Comparison of ENCODE assay signal across 24 cellular contexts in the genomic region with DNA sequence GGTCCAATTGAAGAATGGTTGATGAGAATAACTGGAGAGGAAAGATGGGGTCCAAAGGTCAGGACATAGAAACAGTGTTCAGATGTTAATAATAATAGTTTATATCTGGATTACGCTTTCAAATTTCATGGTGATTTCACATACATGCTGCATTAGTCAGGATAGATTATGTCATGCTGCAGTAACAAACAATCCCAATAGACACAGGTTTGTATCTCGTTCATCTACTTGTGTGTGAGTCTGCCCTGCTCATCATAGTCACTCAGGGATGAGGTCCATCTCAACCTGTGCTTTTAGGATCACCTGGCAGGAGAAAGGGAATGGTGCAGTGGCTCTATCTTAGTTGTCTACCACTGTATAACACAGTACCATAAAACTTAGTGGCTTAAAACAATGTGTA. TPM values are rescaled to one million over a fixed set of nuclear protein-coding genes. Genes with fewer than 3 reads are reported as not detected.
DNase-seq lines count a peak whose midpoint lies in the region; ATAC-seq, FAIRE-seq and TF ChIP-seq lines count a peak whose summit lies in the region.
"Had no signal": no experiment of that assay in that cellular context is flagged by ENCODE, and none has a peak within 500 bp of the region (broad histone marks: within the 10 kb centered on the region; RNA-seq: fewer than 3 reads in every experiment).

No MANE protein-coding gene starts in this region.

- no peak overlapping the region for H4K91ac ChIP-seq in IMR-90 (ENCODE audit: insufficient read depth, low read depth, low read length)

- H2BK20ac ChIP-seq in IMR-90 (ENCODE audit: low read depth, low read length), result no peak overlapping the region

- 0 out of 2 replicates have a peak, but pooled peaks cover 1% of the 10 kb centered on the region for H3K4me1 ChIP-seq in IMR-90 (ENCODE audit: control insufficient read depth, insufficient read depth, low read length)
- H3K4me1 ChIP-seq: BE2C, BLaER1 had no signal

- H3K9ac ChIP-seq in IMR-90 (ENCODE audit: low read depth, low read length), result no peak overlapping the region
- H3K9ac ChIP-seq: BLaER1 had no signal

- no peak for TF ChIP-seq RAD21 in IMR-90 (IDR thresholded peaks at IDR 0.05; ENCODE audit: low read length)

- no peak overlapping the region for H2BK120ac ChIP-seq in IMR-90 (ENCODE audit: low read depth, low read length)

- dilution Hi-C loops in IMR-90 (cut with HindIII; ENCODE audit: low sequenced_read_pairs, unreplicated experiment), result no loop called here

- no peak for TF ChIP-seq POLR2A in IMR-90 (IDR thresholded peaks at IDR 0.05; ENCODE audit: low read depth, low read length)

- H2AK9ac ChIP-seq in IMR-90 (replicated peaks; ENCODE audit: low read depth, low read length, poor library complexity), result no peak overlapping the region

- no peak overlapping the region for H4K5ac ChIP-seq in IMR-90 (ENCODE audit: low read depth, low read length)

- no peak overlapping the region for H2BK15ac ChIP-seq in IMR-90 (ENCODE audit: low read depth, low read length)

- H3K56ac ChIP-seq in IMR-90 (ENCODE audit: extremely low read depth, insufficient read depth, low read length), result no peak overlapping the region

- no peak overlapping the region for H3K4ac ChIP-seq in IMR-90 (ENCODE audit: low read depth, low read length)

- H2AK5ac ChIP-seq in IMR-90 (ENCODE audit: low read depth, low read length), result peak overlapping the region; percentile 24; the same call in 1 of the 2 replicates

- H2AFZ ChIP-seq in IMR-90 (replicated peaks; ENCODE audit: low read length, poor library complexity), result no peak overlapping the region

- POLR2A ChIA-PET in IMR-90 (lab: Charles Lee; ENCODE audit: unreplicated experiment), result no interaction called here

- CTCF ChIA-PET in IMR-90 (lab: Yijun Ruan, JAX), result no interaction called here

- BruUV-seq in IMR-90 (replicated peaks; lab: Mats Ljungman, UMichigan), result no TSS peak

- no peaks in the 10 kb centered on the region for H4K20me1 ChIP-seq in IMR-90 (ENCODE audit: insufficient read depth, low read length)
- H4K20me1 ChIP-seq: BLaER1 had no signal

- DNase-seq in HTR-8/SVneo (ENCODE audit: insufficient read length, low spot score), result no peak
- no peak for DNase-seq in IMR-90
- no peak for DNase-seq in urothelium cell line (ENCODE audit: low spot score)
- DNase-seq in DMS153 (lab: John Stamatoyannopoulos, UW), result no peak
- DNase-seq: 8988T; ACHN; BE2C; C1 segment of cervical spinal cord; CD4-positive, alpha-beta memory T cell; CD4-positive, CD25-positive, alpha-beta regulatory T cell; CD8-positive, alpha-beta memory T cell; COR-L47; DMS 273 treated with DMSO at 0.1 percent for 48 hours; DMS79 treated with DMSO at 0.1 percent for 48 hours; GF-D8 had no signal

- H4K8ac ChIP-seq in IMR-90 (ENCODE audit: low read depth in 2 of 2, low read length in 2 of 2), result no peak overlapping the region

- FAIRE-seq in HTR-8/SVneo (lab: Jason Lieb, UNC) (peak; percentile 93), urothelium cell line (lab: Jason Lieb, UNC) (peak; percentile 80)
- FAIRE-seq: A204.1, G401.6, GM12891, GM18507 had no signal

- no peak overlapping the region for H3K23ac ChIP-seq in IMR-90 (ENCODE audit: low read depth, low read length)

- no peaks in the 10 kb centered on the region for H3K79me1 ChIP-seq in IMR-90 (ENCODE audit: low read depth in 1 of 2, low read length in 2 of 2)

- WGBS in IMR-90 (ENCODE audit: extremely low coverage in 2 of 2, insufficient read length in 1 of 2), 2 experiments, result no CpG with 5 or more reads among the region's 2 CpGs

- in situ Hi-C loops in IMR-90 (cut with MboI; ENCODE audit: low sequenced_read_pairs), result no loop called here

- no peak overlapping the region for H3K4me2 ChIP-seq in IMR-90 (ENCODE audit: low read depth, low read length)
- H3K4me2 ChIP-seq: BLaER1 had no signal

- H3K36me3 ChIP-seq in IMR-90 (ENCODE audit: control insufficient read depth, insufficient read depth, low read length), result no peaks in the 10 kb centered on the region
- H3K36me3 ChIP-seq: BE2C, BLaER1 had no signal

- H3K14ac ChIP-seq in IMR-90 (replicated peaks; ENCODE audit: low read depth, low read length), result no peak overlapping the region

- ATAC-seq in IMR-90 (ENCODE audit: low read depth) (no peak), HG03469 (IDR thresholded peaks at IDR 0.05; ENCODE audit: unreplicated experiment) (no peak)

- H3K9me1 ChIP-seq in IMR-90 (ENCODE audit: insufficient read depth, low read length), result peaks cover 8% of the 10 kb centered on the region; the same call in 1 of the 2 replicates

- no peak overlapping the region for H3K4me3 ChIP-seq in IMR-90 (ENCODE audit: insufficient read depth, low read depth, low read length)
- H3K4me3 ChIP-seq: BLaER1 had no signal

- H3K18ac ChIP-seq in IMR-90 (ENCODE audit: low read depth, low read length), result no peak overlapping the region

- no peaks in the 10 kb centered on the region for H3K27me3 ChIP-seq in IMR-90 (ENCODE audit: control insufficient read depth, insufficient read depth, low read length)
- H3K27me3 ChIP-seq: BE2C, BLaER1 had no signal

- intact Hi-C loops in IMR-90 (cut with micrococcal nuclease), result loop anchor here (10.0 kb wide), 1 partner anchor 1566 kb away; a partner anchor contains a TSS

- H2BK5ac ChIP-seq in IMR-90 (ENCODE audit: low read depth, low read length, poor library complexity, severe bottlenecking), result no peak overlapping the region

- H3K27ac ChIP-seq in IMR-90 (ENCODE audit: insufficient read depth, low read length), result no peak overlapping the region
- H3K27ac ChIP-seq: BLaER1 had no signal

- TF ChIP-seq CTCF in IMR-90 (conservative IDR thresholded peaks at IDR 0.05; ENCODE audit: low read depth, low read length), result no peak

- H3K9me3 ChIP-seq in IMR-90 (ENCODE audit: control insufficient read depth, insufficient read depth, low read length), result peaks cover 3% of the 10 kb centered on the region; the same call in 1 of the 2 replicates
- H3K9me3 ChIP-seq: BE2C, BLaER1 had no signal

TF ChIP-seq in IMR-90, 13 proteins besides CTCF, POLR2A, EP300 and RAD21:
- TF ChIP-seq FOS (IDR thresholded peaks at IDR 0.05; ENCODE audit: low read depth, low read length), result no peak
- no peak for TF ChIP-seq MAZ (IDR thresholded peaks at IDR 0.05; ENCODE audit: borderline replicate concordance, low read depth, low read length)
- no peak for TF ChIP-seq CEBPB (IDR thresholded peaks at IDR 0.05; ENCODE audit: low read depth, low read length)
- TF ChIP-seq NFE2L2 (IDR thresholded peaks at IDR 0.05; ENCODE audit: low read depth, low read length), result no peak
- TF ChIP-seq, protein P1, sequence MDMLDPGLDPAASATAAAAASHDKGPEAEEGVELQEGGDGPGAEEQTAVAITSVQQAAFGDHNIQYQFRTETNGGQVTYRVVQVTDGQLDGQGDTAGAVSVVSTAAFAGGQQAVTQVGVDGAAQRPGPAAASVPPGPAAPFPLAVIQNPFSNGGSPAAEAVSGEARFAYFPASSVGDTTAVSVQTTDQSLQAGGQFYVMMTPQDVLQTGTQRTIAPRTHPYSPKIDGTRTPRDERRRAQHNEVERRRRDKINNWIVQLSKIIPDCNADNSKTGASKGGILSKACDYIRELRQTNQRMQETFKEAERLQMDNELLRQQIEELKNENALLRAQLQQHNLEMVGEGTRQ (IDR thresholded peaks at IDR 0.05; ENCODE audit: low read depth, low read length), result no peak
- no peak for TF ChIP-seq RFX5 (IDR thresholded peaks at IDR 0.05; ENCODE audit: low read depth, low read length)
- no peak for TF ChIP-seq MXI1 (IDR thresholded peaks at IDR 0.05; ENCODE audit: borderline replicate concordance, low read depth, low read length)
- TF ChIP-seq, protein P2, sequence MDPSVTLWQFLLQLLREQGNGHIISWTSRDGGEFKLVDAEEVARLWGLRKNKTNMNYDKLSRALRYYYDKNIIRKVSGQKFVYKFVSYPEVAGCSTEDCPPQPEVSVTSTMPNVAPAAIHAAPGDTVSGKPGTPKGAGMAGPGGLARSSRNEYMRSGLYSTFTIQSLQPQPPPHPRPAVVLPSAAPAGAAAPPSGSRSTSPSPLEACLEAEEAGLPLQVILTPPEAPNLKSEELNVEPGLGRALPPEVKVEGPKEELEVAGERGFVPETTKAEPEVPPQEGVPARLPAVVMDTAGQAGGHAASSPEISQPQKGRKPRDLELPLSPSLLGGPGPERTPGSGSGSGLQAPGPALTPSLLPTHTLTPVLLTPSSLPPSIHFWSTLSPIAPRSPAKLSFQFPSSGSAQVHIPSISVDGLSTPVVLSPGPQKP (IDR thresholded peaks at IDR 0.05; ENCODE audit: borderline replicate concordance, low read depth, low read length), result no peak
- no peak for TF ChIP-seq BHLHE40 (IDR thresholded peaks at IDR 0.05; ENCODE audit: low read depth, low read length)
- TF ChIP-seq RCOR1 (IDR thresholded peaks at IDR 0.05; ENCODE audit: insufficient replicate concordance, low read length), result no peak
- TF ChIP-seq SMC3 (IDR thresholded peaks at IDR 0.05; ENCODE audit: low read depth, low read length), result no peak
- TF ChIP-seq CHD1 (IDR thresholded peaks at IDR 0.05; ENCODE audit: low read depth, low read length), result no peak
- TF ChIP-seq MAFK (IDR thresholded peaks at IDR 0.05; ENCODE audit: low read depth, low read length), result no peak

RNA-seq across cellular contexts. Expression of a gene that starts 48.0 kb away (rescaled TPM):
- not detected in 2 replicates for total RNA-seq in IMR-90 (2012; rRNA removed)
- polyA plus RNA-seq in IMR-90 (2012; rRNA removed), result not detected in 2 replicates
- polyA plus RNA-seq in IMR-90 (2012; cell fraction: cytosol; rRNA removed), result not detected in 2 replicates
- polyA plus RNA-seq in IMR-90 (2012; cell fraction: nucleus; rRNA removed; ENCODE audit: low replicate concordance), result not detected in 2 replicates
- total RNA-seq: A673; CD4-positive, alpha-beta memory T cell; CD4-positive, CD25-positive, alpha-beta regulatory T cell; CD8-positive, alpha-beta memory T cell had no signal
- polyA plus RNA-seq: AG04450; CD14-positive monocyte; CD4-positive, alpha-beta memory T cell; CD4-positive, CD25-positive, alpha-beta regulatory T cell; CD8-positive, alpha-beta memory T cell had no signal
